ENCODE assay signal across 21 cellular contexts in the genomic region with DNA sequence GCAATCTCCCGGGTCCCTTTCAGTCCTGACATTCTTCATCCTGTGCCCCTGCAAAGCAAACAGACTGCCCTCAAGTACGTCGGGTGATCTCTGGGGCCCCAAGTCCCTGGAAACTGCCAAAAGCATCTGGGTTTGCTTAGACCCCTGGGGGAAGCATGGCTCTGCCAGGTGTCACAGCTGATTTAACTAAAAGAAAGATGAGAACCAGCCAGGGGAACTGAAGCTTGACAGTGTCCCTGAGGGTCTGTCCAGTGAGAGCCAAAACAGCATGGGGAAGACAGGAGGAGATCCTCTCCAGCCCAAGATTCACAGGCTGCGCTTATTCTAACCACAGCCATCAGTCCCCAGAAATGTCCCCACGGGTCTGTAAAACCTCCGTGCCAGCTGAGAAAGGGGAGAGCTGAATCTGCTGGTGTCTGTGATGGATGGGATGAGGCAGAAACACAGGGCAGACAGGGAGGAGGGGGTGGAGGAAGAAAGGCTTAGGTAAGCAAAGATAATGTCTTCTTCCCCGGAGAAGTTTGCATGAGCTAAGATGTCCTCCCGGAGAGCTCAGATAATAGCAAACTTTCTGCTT. TPM values are rescaled to one million over a fixed set of nuclear protein-coding genes. Genes with fewer than 3 reads are reported as not detected.
A peak's percentile ranks its signal among the peaks of the same experiment; 100 is the strongest.
DNase-seq lines count a peak whose midpoint lies in the region; TF ChIP-seq lines count a peak whose summit lies in the region.
"Had no signal": no experiment of that assay in that cellular context is flagged by ENCODE, and none has a peak within 500 bp of the region (broad histone marks: within the 10 kb centered on the region; RNA-seq: fewer than 3 reads in every experiment).

No MANE protein-coding gene starts in this region.

- peaks cover 5% of the 10 kb centered on the region for H3K27me3 Mint-ChIP-seq in brain

- peaks cover 16% of the 10 kb centered on the region for H3K36me3 Mint-ChIP-seq in brain

- H3K9me3 ChIP-seq in osteoblast (ENCODE audit: low read depth, low read length) (no peaks in the 10 kb centered on the region), OCI-LY7 (ENCODE audit: low read length) (no peaks in the 10 kb centered on the region)
- H3K9me3 ChIP-seq: adrenal gland, neutrophil, suprapubic skin had no signal

- H3K4me1 ChIP-seq in osteoblast (ENCODE audit: insufficient read depth, low read length) (no peaks in the 10 kb centered on the region), OCI-LY7 (ENCODE audit: insufficient read depth, low read length, poor library complexity, severe bottlenecking) (no peaks in the 10 kb centered on the region)
- H3K4me1 ChIP-seq: adrenal gland had no signal

- H3K4me3 Mint-ChIP-seq in brain, result peak overlapping the region in 1 of 5 experiments; percentile 14

- H3K27ac Mint-ChIP-seq in brain, result peak overlapping the region in 3 of 5 experiments; percentile 14 to 30 (median 27)

- POLR2A ChIA-PET in OCI-LY7 (lab: Charles Lee), result no interaction called here

- H3K4me2 ChIP-seq in osteoblast (ENCODE audit: insufficient read depth, low read length) (no peak overlapping the region), OCI-LY7 (ENCODE audit: low read length) (no peak overlapping the region)

- CTCF ChIA-PET in OCI-LY7 (lab: Charles Lee; ENCODE audit: unreplicated experiment), result no interaction called here

- H3K4me1 Mint-ChIP-seq in brain, result peaks cover 18% of the 10 kb centered on the region

- H3K79me2 ChIP-seq in osteoblast (ENCODE audit: insufficient read depth, low read length), result no peaks in the 10 kb centered on the region
- H3K79me2 ChIP-seq in OCI-LY7 (ENCODE audit: insufficient read depth, low read depth, low read length), result no peaks in the 10 kb centered on the region

- H3K4me3 ChIP-seq in osteoblast (ENCODE audit: insufficient read depth, low read length) (no peak overlapping the region), OCI-LY7 (ENCODE audit: low read depth, low read length, poor library complexity, severe bottlenecking) (no peak overlapping the region)
- H3K4me3 ChIP-seq: adrenal gland, suprapubic skin had no signal

- DNase-seq in COR-L47 (lab: John Stamatoyannopoulos, UW) (peak; percentile 2), NCI-H146 (lab: John Stamatoyannopoulos, UW) (peak; percentile 91), osteoblast (ENCODE audit: insufficient read length, low spot score, missing footprints) (no peak), AML-193 (lab: John Stamatoyannopoulos, UW) (no peak), OCI-LY7 (ENCODE audit: low spot score) (no peak), dedifferentiated amniotic fluid mesenchymal stem cell (ENCODE audit: extremely low spot score) (no peak)
- no peak for DNase-seq in activated CD4-positive, alpha-beta T cell treated with anti-CD3 and anti-CD28 coated beads for 48 hours
- DNase-seq: activated CD4-positive, alpha-beta T cell treated with anti-CD3 and anti-CD28 coated beads, Interleukin-2, amount 50 U/mL, for 1 hour; activated gamma-delta T cell; adrenal gland; effector CD4-positive, alpha-beta T cell; GOT3; left cardiac atrium; NCI-H2029; NCI-H526 treated with DMSO at 0.1 percent for 48 hours; SHP77; T-helper 1 cell had no signal

- no peak for TF ChIP-seq CTCF in brain (conservative IDR thresholded peaks at IDR 0.05)
- TF ChIP-seq CTCF in osteoblast (IDR thresholded peaks at IDR 0.05; ENCODE audit: extremely low read depth, low read depth, low read length), result no peak
- no peak for TF ChIP-seq CTCF in OCI-LY7 (conservative IDR thresholded peaks at IDR 0.05; ENCODE audit: low read length)

- H3K9me3 Mint-ChIP-seq in brain, result peaks cover 8 to 12% (median 9%) of the 10 kb centered on the region in 5 experiments

- H3K36me3 ChIP-seq in osteoblast (ENCODE audit: insufficient read depth, low read length) (no peaks in the 10 kb centered on the region), OCI-LY7 (ENCODE audit: insufficient read depth, low read length) (no peaks in the 10 kb centered on the region)
- H3K36me3 ChIP-seq: adrenal gland, neutrophil, suprapubic skin had no signal

- H3K9me2 ChIP-seq in OCI-LY7 (ENCODE audit: insufficient read depth, low read length), result no peaks in the 10 kb centered on the region

- no peak overlapping the region for H3K27ac ChIP-seq in osteoblast (ENCODE audit: low read depth, low read length)
- no peak overlapping the region for H3K27ac ChIP-seq in OCI-LY7 (ENCODE audit: low read depth, low read length, poor library complexity, severe bottlenecking)
- H3K27ac ChIP-seq: adrenal gland, neutrophil, suprapubic skin had no signal

- no TSS peak for BruUV-seq in OCI-LY7 (replicated peaks; lab: Mats Ljungman, UMichigan)

- H4K20me1 ChIP-seq in osteoblast (ENCODE audit: insufficient read depth, low read length) (no peaks in the 10 kb centered on the region), OCI-LY7 (ENCODE audit: insufficient read depth, low read length) (no peaks in the 10 kb centered on the region)

- intact Hi-C loops in OCI-LY7 (cut with micrococcal nuclease; ENCODE audit: unreplicated experiment), result no loop called here

- peaks cover 11% of the 10 kb centered on the region for H3K27me3 ChIP-seq in osteoblast (ENCODE audit: insufficient read depth, low read length)
- H3K27me3 ChIP-seq: adrenal gland, neutrophil, suprapubic skin had no signal

- H2AFZ ChIP-seq in osteoblast (ENCODE audit: low read length) (peak overlapping the region; percentile 45), OCI-LY7 (ENCODE audit: low read length) (no peak overlapping the region)

RNA-seq across cellular contexts. Expression of a gene that starts 21.3 kb away (rescaled TPM):
- 120 TPM for polyA plus RNA-seq in brain (ENCODE audit: insufficient read depth, low read depth, low replicate concordance)
- total RNA-seq in osteoblast (0.29 and 0.72 TPM in 2 replicates), OCI-LY7 (2022) (not detected in 2 replicates)
- not detected in 2 replicates for total RNA-seq in OCI-LY7 (2014; rRNA removed; shearing (Covaris generic))
- total RNA-seq: MCF 10A had no signal

Comparison
In these comparisons a context has a peak if more than half of its experiments do, and no peak if none do; other contexts are left out.
1. DNase-seq: peak in COR-L47 (single experiment) and NCI-H146 (single experiment); none in osteoblast (single experiment), activated CD4-positive, alpha-beta T cell treated with anti-CD3 and anti-CD28 coated beads for 48 hours (single experiment), AML-193 (0 of 2), OCI-LY7 (single experiment) and dedifferentiated amniotic fluid mesenchymal stem cell (single experiment).